8 cellular contexts compared by ENCODE assay signal in genomic region chr2:113886479-113887383, GRCh38. TPM values are rescaled to one million over a fixed set of nuclear protein-coding genes. Genes with fewer than 3 reads are reported as not detected.
DNase-seq lines count a peak whose midpoint lies in the region; ATAC-seq and TF ChIP-seq lines count a peak whose summit lies in the region.

No MANE protein-coding gene starts in this region.

- H3K4me1 ChIP-seq in OCI-LY7 (ENCODE audit: insufficient read depth, low read length, poor library complexity, severe bottlenecking): peaks cover 44% of the 10 kb centered on the region
- peaks cover 22% of the 10 kb centered on the region for H3K4me1 ChIP-seq in GM23338 (ENCODE audit: insufficient read depth)

- no peak for TF ChIP-seq CTCF in AG04450 (IDR thresholded peaks at IDR 0.05; ENCODE audit: low read depth, low read length)
- no peak for TF ChIP-seq CTCF in OCI-LY7 (conservative IDR thresholded peaks at IDR 0.05; ENCODE audit: low read length)
- no peak for TF ChIP-seq CTCF in MCF 10A (IDR thresholded peaks at IDR 0.05; ENCODE audit: unreplicated experiment)
- TF ChIP-seq CTCF in natural killer cell (IDR thresholded peaks at IDR 0.05): no peak
- no peak for TF ChIP-seq CTCF in GM23338 (conservative IDR thresholded peaks at IDR 0.05; ENCODE audit: low read depth in 2 of 2)

- intact Hi-C loops in OCI-LY7 (cut with micrococcal nuclease; ENCODE audit: unreplicated experiment): no loop called here
- intact Hi-C loops in MCF 10A (cut with micrococcal nuclease): loop anchor here (5.0 kb wide), 1 partner anchor 69 kb away; no protein-coding TSS in a partner anchor
- intact Hi-C loops in natural killer cell (cut with micrococcal nuclease): loop anchor here (5.0 kb wide), 1 partner anchor 36 kb away; no protein-coding TSS in a partner anchor
- intact Hi-C loops in sciatic nerve (cut with DNase I): loop anchor here (10.0 kb wide), 1 partner anchor 122 kb away; no protein-coding TSS in a partner anchor

- no peaks in the 10 kb centered on the region for H3K9me2 ChIP-seq in OCI-LY7 (ENCODE audit: insufficient read depth, low read length)
- H3K9me2 ChIP-seq in GM23338 (ENCODE audit: insufficient read depth): no peaks in the 10 kb centered on the region

- H3K27ac ChIP-seq in AG04450 (ENCODE audit: low read depth, low read length): peak overlapping the region; percentile 68
- peak overlapping the region; percentile 87 for H3K27ac ChIP-seq in OCI-LY7 (ENCODE audit: low read depth, low read length, poor library complexity, severe bottlenecking)
- H3K27ac ChIP-seq in GM23338 (ENCODE audit: low read depth): no peak overlapping the region

- H3K27ac Mint-ChIP-seq in MCF 10A (ENCODE audit: low read depth, unreplicated experiment) (peak overlapping the region; percentile 21), natural killer cell (peak overlapping the region; percentile 97 to 99), GM23338 (no peak overlapping the region)

- peaks cover 11% of the 10 kb centered on the region for H3F3A ChIP-seq in GM23338 (replicated peaks; ENCODE audit: low read depth)

- H3K4me2 ChIP-seq in OCI-LY7 (ENCODE audit: low read length) (peak overlapping the region; percentile 99), GM23338 (no peak overlapping the region)

- POLR2A ChIA-PET in AG04450 (lab: Yijun Ruan, JAX): interaction anchor here (1.2 to 1.3 kb wide), 2 partner anchors 10 to 131 kb away, joined by 3 to 6 read pairs; partner anchors contain the start of gene SLC35F5
- POLR2A ChIA-PET in OCI-LY7 (lab: Charles Lee): interaction anchor here (0.5 to 4.4 kb wide), 16 partner anchors 10 to 157 kb away, joined by 3 to 18 read pairs (median 4); no protein-coding TSS in a partner anchor
- POLR2A ChIA-PET in MCF 10A (lab: Yijun Ruan, JAX): interaction anchor here (5.0 to 11.9 kb wide), 3 partner anchors 9 to 132 kb away, joined by 47 to 234 read pairs (median 49); partner anchors contain the start of gene SLC35F5

- H3K4me1 Mint-ChIP-seq in MCF 10A (ENCODE audit: insufficient read depth, unreplicated experiment) (peaks cover 20% of the 10 kb centered on the region), natural killer cell (peaks cover 51 to 56% of the 10 kb centered on the region in 2 donors), GM23338 (peaks cover 28% of the 10 kb centered on the region)

- CTCF ChIA-PET in AG04450 (lab: Charles Lee) (no interaction called here), OCI-LY7 (lab: Charles Lee; ENCODE audit: unreplicated experiment) (interaction anchor here (0.6 kb wide), 1 partner anchor 131 kb away, joined by 4 read pairs; the partner anchor contains the start of gene SLC35F5), MCF 10A (lab: Yijun Ruan, JAX) (interaction anchor here (0.6 kb wide), 1 partner anchor 43 kb away, joined by 3 read pairs; no protein-coding TSS in a partner anchor)

- DNase-seq in AG04450 (ENCODE audit: low read depth, low spot score) (peak; percentile 70), OCI-LY7 (ENCODE audit: low spot score) (peak; percentile 89), MCF 10A (ENCODE audit: unreplicated experiment) (peak; percentile 51), natural killer cell (peak; percentile 34), sciatic nerve (ENCODE audit: low spot score) (no peak), GM23338 (ENCODE audit: low spot score) (no peak)

- H3K27me3 Mint-ChIP-seq in MCF 10A (ENCODE audit: insufficient read depth, unreplicated experiment) (no peaks in the 10 kb centered on the region), natural killer cell (ENCODE audit: low read depth in 2 of 2) (no peaks in the 10 kb centered on the region), GM23338 (ENCODE audit: insufficient read depth, low read depth, poor library complexity) (peaks cover 14% of the 10 kb centered on the region)

- H3K36me3 ChIP-seq in OCI-LY7 (ENCODE audit: insufficient read depth, low read length) (peaks cover 47% of the 10 kb centered on the region), GM23338 (ENCODE audit: insufficient read depth) (peaks cover 3% of the 10 kb centered on the region; the same call in 1 of the 2 replicates)

- no peak overlapping the region for H3K4me3 Mint-ChIP-seq in MCF 10A (ENCODE audit: unreplicated experiment)
- peak overlapping the region; percentile 70 for H3K4me3 Mint-ChIP-seq in natural killer cell
- no peak overlapping the region for H3K4me3 Mint-ChIP-seq in GM23338

- H2AFZ ChIP-seq in OCI-LY7 (ENCODE audit: low read length) (no peak overlapping the region), GM23338 (no peak overlapping the region)

- H3K9me3 Mint-ChIP-seq in MCF 10A (ENCODE audit: unreplicated experiment): no peaks in the 10 kb centered on the region
- H3K9me3 Mint-ChIP-seq in natural killer cell: no peaks in the 10 kb centered on the region
- H3K9me3 Mint-ChIP-seq in GM23338: no peaks in the 10 kb centered on the region; the same call in 2 of the 3 replicates

- H3K36me3 Mint-ChIP-seq in MCF 10A (ENCODE audit: insufficient read depth, unreplicated experiment): peaks cover 7% of the 10 kb centered on the region
- H3K36me3 Mint-ChIP-seq in natural killer cell: peaks cover 5% of the 10 kb centered on the region
- no peaks in the 10 kb centered on the region for H3K36me3 Mint-ChIP-seq in GM23338 (ENCODE audit: low read depth)

- peak; percentile 71 for ATAC-seq in GM18519 (IDR thresholded peaks at IDR 0.05; ENCODE audit: low FRiP score, unreplicated experiment)
- peak; percentile 77 for ATAC-seq in HG02938 (IDR thresholded peaks at IDR 0.05; ENCODE audit: unreplicated experiment)
- ATAC-seq in natural killer cell: peak in 2 of 3 donors; percentile 2 to 45
- no peak for ATAC-seq in sciatic nerve
- no peak for ATAC-seq in GM23338

- BruUV-seq in OCI-LY7 (replicated peaks; lab: Mats Ljungman, UMichigan) (no TSS peak), MCF 10A (replicated peaks; lab: Mats Ljungman, UMichigan) (no TSS peak)

- H3K4me3 ChIP-seq in AG04450 (ENCODE audit: low read depth, low read length) (peak overlapping the region; percentile 7; the same call in 1 of the 2 replicates), OCI-LY7 (ENCODE audit: low read depth, low read length, poor library complexity, severe bottlenecking) (peak overlapping the region; percentile 82), GM23338 (no peak overlapping the region)

- H4K20me1 ChIP-seq in OCI-LY7 (ENCODE audit: insufficient read depth, low read length) (peaks cover 6% of the 10 kb centered on the region), GM23338 (replicated peaks; ENCODE audit: insufficient read depth) (no peaks in the 10 kb centered on the region; the same call in 1 of the 2 replicates)

- H3K79me2 ChIP-seq in OCI-LY7 (ENCODE audit: insufficient read depth, low read depth, low read length) (peaks cover 74% of the 10 kb centered on the region), GM23338 (replicated peaks; ENCODE audit: insufficient read depth) (peaks cover 18% of the 10 kb centered on the region)

- peaks cover 2% of the 10 kb centered on the region; the same call in 1 of the 2 replicates for H3K9me3 ChIP-seq in AG04450 (ENCODE audit: control insufficient read depth, insufficient read depth, low read length)
- H3K9me3 ChIP-seq in OCI-LY7 (ENCODE audit: low read length): no peaks in the 10 kb centered on the region

- H3K27me3 ChIP-seq in AG04450 (ENCODE audit: control insufficient read depth, insufficient read depth, low read length) (no peaks in the 10 kb centered on the region), GM23338 (ENCODE audit: insufficient read depth) (no peaks in the 10 kb centered on the region)

TF ChIP-seq in GM23338, 12 proteins besides CTCF, POLR2A, EP300 and RAD21 (continues in another document):
- TF ChIP-seq STAT1 (IDR thresholded peaks at IDR 0.05; ENCODE audit: unreplicated experiment): no peak

RNA-seq across cellular contexts. Expression of gene ACTR3, which starts 3.2 kb away (rescaled TPM):
- polyA plus RNA-seq in AG04450 (2011; rRNA removed) (371 and 536 TPM in 2 replicates), GM23338 (2016; fragmentation: Nextera tagmentation; extraction: Ambion mirVana) (47.8 and 63.7 TPM in 2 replicates)
- 303 and 443 TPM in 2 replicates for polyA minus RNA-seq in AG04450 (2011; rRNA and poly(A)+ RNA removed)
- 168 and 192 TPM in 2 replicates for total RNA-seq in OCI-LY7 (2014; rRNA removed; shearing (Covaris generic))
- total RNA-seq in OCI-LY7 (2022) (307 and 320 TPM in 2 replicates), MCF 10A (2022) (260 and 311 TPM in 2 replicates), natural killer cell (100 to 1,000 TPM; 323 to 428 (median 352) TPM), sciatic nerve (173 TPM)
- 137 and 138 TPM in 2 replicates for total RNA-seq in GM23338 (2014; rRNA removed; shearing (Covaris generic))

Comparison
In these comparisons a context has a peak if more than half of its experiments do, and no peak if none do; other contexts are left out.
1. DNase-seq: peak in AG04450 (single experiment), OCI-LY7 (single experiment), MCF 10A (single experiment) and natural killer cell (single experiment); none in sciatic nerve (single experiment) and GM23338 (single experiment).
2. ATAC-seq: peak in GM18519 (single experiment), HG02938 (single experiment) and natural killer cell (2 of 3); none in sciatic nerve (single experiment) and GM23338 (single experiment).